Comparison of ENCODE assay signal across 8 cellular contexts in the genomic region with DNA sequence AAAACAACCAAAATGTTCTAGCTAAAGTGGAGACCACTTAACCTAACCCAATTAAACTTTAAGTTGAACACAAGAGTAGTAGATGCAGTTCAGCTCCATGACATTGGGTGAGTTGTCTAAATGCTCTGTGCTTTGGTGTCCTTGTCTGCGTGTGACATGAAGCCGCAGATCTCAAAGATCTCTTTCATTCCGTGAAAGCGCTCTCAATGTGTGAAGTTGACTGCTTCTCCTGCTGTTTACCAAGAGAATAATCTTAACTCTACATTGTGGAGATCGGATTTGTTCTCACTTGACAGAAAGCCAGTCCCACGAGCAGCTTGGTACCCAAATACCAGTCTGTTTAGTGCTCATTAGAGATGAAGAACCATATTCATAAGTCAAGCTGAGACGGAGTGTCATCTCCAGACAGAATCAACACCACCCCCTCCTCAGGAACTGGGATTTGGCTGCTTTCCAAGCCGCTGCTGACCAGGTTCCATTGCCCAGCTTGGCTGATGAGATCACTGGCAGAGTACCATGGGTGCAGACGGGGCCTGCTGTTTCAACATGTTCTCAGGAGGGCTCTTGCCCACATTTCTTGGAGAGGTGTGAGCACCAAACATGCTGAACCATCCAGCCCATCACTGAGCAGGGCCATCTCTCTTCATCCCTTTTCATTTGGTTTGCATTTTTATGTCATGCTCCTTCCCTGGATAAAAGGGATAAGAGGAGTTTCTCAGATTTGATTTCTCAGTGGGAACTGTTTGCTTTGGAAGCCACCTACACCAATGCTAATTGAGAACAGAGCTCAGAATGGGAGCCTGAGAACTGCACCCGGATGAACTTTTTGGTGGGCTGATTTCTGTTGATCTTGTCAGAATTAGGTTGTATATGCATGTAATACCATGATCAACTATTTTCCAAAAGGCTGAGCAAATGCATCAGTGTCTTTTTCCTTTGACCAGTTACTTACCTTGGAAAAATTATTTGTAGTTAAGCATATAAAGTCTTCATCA.
A peak's percentile ranks its signal among the peaks of the same experiment; 100 is the strongest.
DNase-seq lines count a peak whose midpoint lies in the region; ATAC-seq and TF ChIP-seq lines count a peak whose summit lies in the region.

No MANE protein-coding gene starts in this region.

- peak overlapping the region; percentile 81 for H3K4me2 ChIP-seq in smooth muscle cell

- no peak overlapping the region for H2AFZ ChIP-seq in smooth muscle cell (ENCODE audit: low read depth)

- H3K27me3 ChIP-seq in HUES6 (ENCODE audit: control insufficient read depth, insufficient read depth, low read length) (no peaks in the 10 kb centered on the region), adipocyte (replicated peaks; ENCODE audit: control insufficient read depth, insufficient read depth, low read length) (no peaks in the 10 kb centered on the region), right cardiac atrium (ENCODE audit: control insufficient read depth, insufficient read depth) (no peaks in the 10 kb centered on the region), smooth muscle cell (ENCODE audit: low read depth) (no peaks in the 10 kb centered on the region)

- no peak for TF ChIP-seq CTCF in smooth muscle cell (IDR thresholded peaks at IDR 0.05; ENCODE audit: borderline replicate concordance, insufficient read depth, poor library complexity, severe bottlenecking)

- H3K36me3 ChIP-seq in HUES6 (ENCODE audit: control insufficient read depth, insufficient read depth, low read length): peaks cover 13% of the 10 kb centered on the region
- H3K36me3 ChIP-seq in adipocyte (ENCODE audit: control insufficient read depth, insufficient read depth, low read length, severe bottlenecking): peaks cover 8% of the 10 kb centered on the region
- peaks cover 3% of the 10 kb centered on the region for H3K36me3 ChIP-seq in smooth muscle cell (ENCODE audit: low read depth)

- intact Hi-C loops in right cardiac atrium (cut with DNase I): loop anchor here in 1 of 4 donors (5.0 kb wide), 1 partner anchor 47 kb away; no protein-coding TSS in a partner anchor

- H3F3A ChIP-seq in smooth muscle cell (ENCODE audit: low read depth): peaks cover 68% of the 10 kb centered on the region

- H3K27ac ChIP-seq in HUES6 (ENCODE audit: low read depth, low read length) (no peak overlapping the region), right cardiac atrium (ENCODE audit: low read length) (peak overlapping the region; percentile 75), smooth muscle cell (ENCODE audit: low read depth) (peak overlapping the region; percentile 84)

- DNase-seq in adipocyte (ENCODE audit: low read depth) (peak; percentile 67), right cardiac atrium (peak; percentile 47 to 75 (median 71)), smooth muscle cell (lab: John Stamatoyannopoulos, UW; ENCODE audit: unreplicated experiment) (no peak), NCI-H1930 (lab: John Stamatoyannopoulos, UW) (no peak)

- H3K4me1 ChIP-seq in HUES6 (ENCODE audit: control insufficient read depth, insufficient read depth, low read length): peaks cover 41% of the 10 kb centered on the region
- peaks cover 58% of the 10 kb centered on the region for H3K4me1 ChIP-seq in adipocyte (ENCODE audit: control insufficient read depth, insufficient read depth, low read length)
- H3K4me1 ChIP-seq in right cardiac atrium (ENCODE audit: control insufficient read depth, insufficient read depth, low read length): peaks cover 9% of the 10 kb centered on the region
- H3K4me1 ChIP-seq in smooth muscle cell (ENCODE audit: low read depth): peaks cover 50% of the 10 kb centered on the region

- peaks cover 91% of the 10 kb centered on the region for H4K20me1 ChIP-seq in smooth muscle cell (ENCODE audit: low read depth)

- H3K4me3 ChIP-seq in HUES6 (ENCODE audit: low read depth, low read length) (peak overlapping the region; percentile 60), adipocyte (ENCODE audit: low read length) (peak overlapping the region; percentile 87), right cardiac atrium (ENCODE audit: low read length) (peak overlapping the region; percentile 67), smooth muscle cell (peak overlapping the region; percentile 50)

- 40% methylated on average over 10 of the region's 10 CpGs for WGBS in right cardiac atrium
- 51% methylated on average over 10 of the region's 10 CpGs for WGBS in smooth muscle cell (ENCODE audit: low lambda C conversion rate)

- peak; percentile 2 to 6 for ATAC-seq in right cardiac atrium
- no peak for ATAC-seq in GM19395 (IDR thresholded peaks at IDR 0.05; ENCODE audit: unreplicated experiment)
- ATAC-seq in HG03442 (IDR thresholded peaks at IDR 0.05; ENCODE audit: unreplicated experiment): no peak
- no peak for ATAC-seq in GM19455 (IDR thresholded peaks at IDR 0.05; ENCODE audit: unreplicated experiment)

- H3K9ac ChIP-seq in HUES6 (ENCODE audit: low read length) (peak overlapping the region; percentile 51), adipocyte (ENCODE audit: low read length) (peak overlapping the region; percentile 89), smooth muscle cell (ENCODE audit: low read depth) (peak overlapping the region; percentile 45)

- peaks cover 84% of the 10 kb centered on the region for H3K79me2 ChIP-seq in smooth muscle cell (ENCODE audit: low read depth)

- H3K9me3 ChIP-seq in HUES6 (ENCODE audit: control insufficient read depth, insufficient read depth, low read depth, low read length) (peaks cover 5% of the 10 kb centered on the region), adipocyte (ENCODE audit: control insufficient read depth, low read length) (no peaks in the 10 kb centered on the region), right cardiac atrium (ENCODE audit: control insufficient read depth, low read length) (no peaks in the 10 kb centered on the region), smooth muscle cell (replicated peaks; ENCODE audit: low read depth) (no peaks in the 10 kb centered on the region)

Comparison
In these comparisons a context has a peak if more than half of its experiments do, and no peak if none do; other contexts are left out.
1. DNase-seq: peak in adipocyte (single experiment) and right cardiac atrium (3 of 3); none in smooth muscle cell (single experiment) and NCI-H1930 (0 of 2).
2. ATAC-seq: peak in right cardiac atrium (2 of 2); none in GM19395 (single experiment), HG03442 (single experiment) and GM19455 (single experiment).
3. Peak in every context shown above with its lines, with median percentiles within 50 percentile points of each other: H3K4me3 ChIP-seq and H3K9ac ChIP-seq.